8 cellular contexts compared by ENCODE assay signal in genomic region chr12:47773858-47774580, GRCh38. TPM values are rescaled to one million over a fixed set of nuclear protein-coding genes. Genes with fewer than 3 reads are reported as not detected.
A peak's percentile ranks its signal among the peaks of the same experiment; 100 is the strongest.
DNase-seq lines count a peak whose midpoint lies in the region; ATAC-seq, FAIRE-seq and TF ChIP-seq lines count a peak whose summit lies in the region.

No MANE protein-coding gene starts in this region.

- DNase-seq in RPMI8226 (peak; percentile 41), esophagus squamous epithelium (lab: John Stamatoyannopoulos, UW) (no peak), pancreas (peak in 1 of 6 donors; percentile 51), NCI-H2171 (lab: John Stamatoyannopoulos, UW) (no peak), left colon (no peak)
- DNase-seq in central memory CD4-positive, alpha-beta T cell, result no peak

- ATAC-seq in pancreas (no peak), left colon (no peak), GM21619 (IDR thresholded peaks at IDR 0.05; ENCODE audit: unreplicated experiment) (no peak)

- peaks cover 22% of the 10 kb centered on the region for H3K4me1 ChIP-seq in ES-I3 (ENCODE audit: insufficient read depth, low read length)
- H3K4me1 ChIP-seq in esophagus squamous epithelium, result peaks cover 49 to 85% (median 60%) of the 10 kb centered on the region in 3 donors
- H3K4me1 ChIP-seq in pancreas, result peaks cover 0 to 16% (median 0%) of the 10 kb centered on the region in 3 donors

- no peak for FAIRE-seq in pancreas (lab: Jason Lieb, UNC)

- H3K9me3 ChIP-seq in ES-I3 (ENCODE audit: control insufficient read depth, insufficient read depth, low read length) (no peaks in the 10 kb centered on the region), esophagus squamous epithelium (no peaks in the 10 kb centered on the region), pancreas (no peaks in the 10 kb centered on the region)

- H3K4me3 ChIP-seq in esophagus squamous epithelium (peak overlapping the region; percentile 57 to 98 (median 96)), pancreas (peak overlapping the region; percentile 54 to 96 (median 93))

- peak overlapping the region; percentile 78 for H3K9ac ChIP-seq in ES-I3 (ENCODE audit: low read depth, low read length)

- no peak for TF ChIP-seq CTCF in esophagus squamous epithelium (IDR thresholded peaks at IDR 0.05)
- TF ChIP-seq CTCF in pancreas (IDR thresholded peaks at IDR 0.05), result no peak

- H3K27ac ChIP-seq in esophagus squamous epithelium (peak overlapping the region; percentile 78 to 93 (median 90)), pancreas (peak overlapping the region in 3 of 4 donors; percentile 66 to 83 (median 73))

- no peak for TF ChIP-seq POLR2A in esophagus squamous epithelium (IDR thresholded peaks at IDR 0.05)

- WGBS in esophagus squamous epithelium, 2 donors, result 49 to 65% methylated on average over 13 to 14 of the region's 14 CpGs
- WGBS in pancreas, 2 donors, result 35 to 41% methylated on average over 14 of the region's 14 CpGs

- H3K36me3 ChIP-seq in ES-I3 (ENCODE audit: insufficient read depth, low read length) (no peaks in the 10 kb centered on the region), esophagus squamous epithelium (no peaks in the 10 kb centered on the region), pancreas (no peaks in the 10 kb centered on the region)

- H3K27me3 ChIP-seq in esophagus squamous epithelium (no peaks in the 10 kb centered on the region), pancreas (no peaks in the 10 kb centered on the region)

- intact Hi-C loops in esophagus squamous epithelium (cut with DNase I), result no loop called here
- intact Hi-C loops in pancreas (cut with DNase I), result loop anchor here in 1 of 3 donors (10.0 kb wide), 1 partner anchor 59 kb away; no protein-coding TSS in a partner anchor
- intact Hi-C loops in left colon (cut with DNase I, micrococcal nuclease), result loop anchor here in 1 of 2 donors (10.0 kb wide), 1 partner anchor 49 kb away; the partner anchor contains the start of gene ENDOU

RNA-seq across cellular contexts. Expression of gene SLC48A1, which starts 1.0 kb away (rescaled TPM):
- total RNA-seq in esophagus squamous epithelium, result 10 to 100 TPM; 18.9 to 35.4 (median 25.4) TPM
- total RNA-seq in pancreas, result 10 to 100 TPM; 12.2 to 17.2 (median 13.9) TPM
- polyA plus RNA-seq in pancreas, result 10 to 100 TPM; 12.4 to 14.2 TPM
- 10 to 100 TPM; 18.1 to 18.9 TPM for total RNA-seq in left colon

RNA-seq across cellular contexts. Expression of gene RAPGEF3, which starts 15.3 kb away (rescaled TPM):
- total RNA-seq in esophagus squamous epithelium, result 10 to 100 TPM; 12.9 to 39.3 (median 22.5) TPM
- 1 to 10 TPM; 2.5 to 6.7 (median 5.0) TPM for total RNA-seq in pancreas
- 10 to 100 TPM; 51.4 to 54.4 TPM for polyA plus RNA-seq in pancreas
- total RNA-seq in left colon, result 1 to 10 TPM; 8.5 to 9.7 TPM

RNA-seq across cellular contexts. Expression of gene HDAC7, which starts 45.7 kb away (rescaled TPM):
- total RNA-seq in esophagus squamous epithelium, result 10 to 100 TPM; 19.8 to 37.2 (median 24.0) TPM
- 10 to 100 TPM; 17.9 to 45.5 (median 20.1) TPM for total RNA-seq in pancreas
- 10 to 100 TPM; 36.6 to 48.1 TPM for polyA plus RNA-seq in pancreas
- total RNA-seq in left colon, result 10 to 100 TPM; 21.6 to 25.6 TPM

RNA-seq across cellular contexts. Expression of gene ENDOU, which starts 48.7 kb away (rescaled TPM):
- total RNA-seq in esophagus squamous epithelium, result 100 to 1,000 TPM in 1 of 4 donors, 10 to 100 TPM in 3; 39.8 to 112 (median 46.3) TPM
- total RNA-seq in pancreas, result under 1 TPM in 1 of 6 donors, not detected in 5; 0.20 TPM
- under 1 TPM; 0.11 to 0.23 TPM for polyA plus RNA-seq in pancreas
- total RNA-seq in left colon, result not detected
